1 cellular context compared by ENCODE assay signal in genomic region chr1:43548285-43549271, GRCh38.
A peak's percentile ranks its signal among the peaks of the same experiment; 100 is the strongest.
TF ChIP-seq lines count a peak whose summit lies in the region.

No MANE protein-coding gene starts in this region.

TF ChIP-seq in HepG2, 621 proteins besides CTCF, POLR2A, EP300 and RAD21 (continued from another document and continues in another):
- TF ChIP-seq ZNF512B (CRISPR knock-in tag; IDR thresholded peaks at IDR 0.05; ENCODE audit: borderline replicate concordance) (no peak), ZNF776 (CRISPR knock-in tag; IDR thresholded peaks at IDR 0.05) (peak; percentile 82; the same call in 1 of the 2 replicates), AHDC1 (CRISPR knock-in tag; IDR thresholded peaks at IDR 0.05; ENCODE audit: borderline replicate concordance) (peak; percentile 78; the same call in 1 of the 2 replicates), ZNF337 (CRISPR knock-in tag; IDR thresholded peaks at IDR 0.05; ENCODE audit: borderline replicate concordance, low read depth) (no peak), ZNF512 (CRISPR knock-in tag; IDR thresholded peaks at IDR 0.05) (no peak), ZNF17 (CRISPR knock-in tag; IDR thresholded peaks at IDR 0.05) (no peak), POGK (CRISPR knock-in tag; conservative IDR thresholded peaks at IDR 0.05) (peak; percentile 83; the same call in 1 of the 2 replicates), ZIK1 (CRISPR knock-in tag; IDR thresholded peaks at IDR 0.05; ENCODE audit: borderline replicate concordance, low read depth) (no peak), ZBTB1 (CRISPR knock-in tag; IDR thresholded peaks at IDR 0.05; ENCODE audit: borderline replicate concordance) (no peak), FOXJ3 (CRISPR knock-in tag; IDR thresholded peaks at IDR 0.05; ENCODE audit: borderline replicate concordance) (peak; percentile 96), ZNF816 (CRISPR knock-in tag; IDR thresholded peaks at IDR 0.05; ENCODE audit: borderline replicate concordance) (no peak; the same call in 1 of the 2 replicates), ETV6 (CRISPR knock-in tag; conservative IDR thresholded peaks at IDR 0.05) (0 out of 2 replicates have a peak, but pooled peaks have one; percentile 38), ZNF274 (CRISPR knock-in tag; IDR thresholded peaks at IDR 0.05) (no peak), CC2D1A (CRISPR knock-in tag; IDR thresholded peaks at IDR 0.05) (0 out of 2 replicates have a peak, but pooled peaks have one; percentile 64), MTERF4 (CRISPR knock-in tag; IDR thresholded peaks at IDR 0.05) (0 out of 2 replicates have a peak, but pooled peaks have one; percentile 51), SIN3A (IDR thresholded peaks at IDR 0.05; ENCODE audit: borderline replicate concordance, low read depth, low read length) (peak; percentile 62; the same call in 1 of the 2 replicates), ZXDC (CRISPR knock-in tag; IDR thresholded peaks at IDR 0.05) (peak; percentile 91), TBP (CRISPR knock-in tag; IDR thresholded peaks at IDR 0.05) (no peak), NCOR1 (IDR thresholded peaks at IDR 0.05; ENCODE audit: borderline replicate concordance, low read length) (peak; percentile 99), SOX6 (IDR thresholded peaks at IDR 0.05) (no peak), SOX6 (CRISPR knock-in tag; IDR thresholded peaks at IDR 0.05) (peak; percentile 97), RBM39 (IDR thresholded peaks at IDR 0.05; ENCODE audit: low read depth, low read length, poor library complexity, severe bottlenecking) (no peak), KDM2A (CRISPR knock-in tag; IDR thresholded peaks at IDR 0.05; ENCODE audit: borderline replicate concordance, low read depth) (peak; percentile 66; the same call in 1 of the 2 replicates), THYN1 (CRISPR knock-in tag; IDR thresholded peaks at IDR 0.05; ENCODE audit: borderline replicate concordance, low read depth) (no peak), KLF9 (CRISPR knock-in tag; IDR thresholded peaks at IDR 0.05; ENCODE audit: low read depth) (peak; percentile 55; the same call in 1 of the 2 replicates), CHD2 (IDR thresholded peaks at IDR 0.05; ENCODE audit: low read depth, low read length) (no peak), ZNF724P (CRISPR knock-in tag; IDR thresholded peaks at IDR 0.05; ENCODE audit: borderline replicate concordance) (peak; percentile 71; the same call in 1 of the 2 replicates), HOMEZ (CRISPR knock-in tag; IDR thresholded peaks at IDR 0.05; ENCODE audit: low read depth) (peak; percentile 86; the same call in 1 of the 2 replicates), NKX3-1 (CRISPR knock-in tag; IDR thresholded peaks at IDR 0.05) (no peak), ZNF24 (IDR thresholded peaks at IDR 0.05) (no peak), ZMYM3 (CRISPR knock-in tag; IDR thresholded peaks at IDR 0.05) (peak; percentile 71; the same call in 1 of the 2 replicates), ZGPAT (CRISPR knock-in tag; IDR thresholded peaks at IDR 0.05) (peak; percentile 98), SRSF1 (optimal IDR thresholded peaks at IDR 0.05; ENCODE audit: low read depth, low read length) (no peak), ZNF180 (CRISPR knock-in tag; IDR thresholded peaks at IDR 0.05; ENCODE audit: borderline replicate concordance, low read depth) (no peak), HDAC2 (CRISPR knock-in tag; IDR thresholded peaks at IDR 0.05) (peak; percentile 98), CHCHD3 (CRISPR knock-in tag; IDR thresholded peaks at IDR 0.05) (no peak), ZNF329 (CRISPR knock-in tag; IDR thresholded peaks at IDR 0.05; ENCODE audit: low read depth) (peak; percentile 43; the same call in 1 of the 2 replicates), ZNF572 (CRISPR knock-in tag; IDR thresholded peaks at IDR 0.05) (no peak), IRF9 (CRISPR knock-in tag; IDR thresholded peaks at IDR 0.05; ENCODE audit: borderline replicate concordance) (0 out of 2 replicates have a peak, but pooled peaks have one; percentile 33), NFKB2 (CRISPR knock-in tag; IDR thresholded peaks at IDR 0.05; ENCODE audit: borderline replicate concordance) (peak; percentile 12; the same call in 1 of the 2 replicates), DPF2 (CRISPR knock-in tag; IDR thresholded peaks at IDR 0.05; ENCODE audit: borderline replicate concordance, low read depth) (peak; percentile 80; the same call in 1 of the 2 replicates)
